10 cellular contexts compared by ENCODE assay signal in genomic region chr2:161208527-161209139, GRCh38. TPM values are rescaled to one million over a fixed set of nuclear protein-coding genes. Genes with fewer than 3 reads are reported as not detected.
DNase-seq lines count a peak whose midpoint lies in the region.
"Had no signal": no experiment of that assay in that cellular context is flagged by ENCODE, and none has a peak within 500 bp of the region (broad histone marks: within the 10 kb centered on the region; RNA-seq: fewer than 3 reads in every experiment).

No MANE protein-coding gene starts in this region.

- in situ Hi-C loops in G401 (cut with HindIII; ENCODE audit: low sequenced_read_pairs), result no loop called here

- DNase-seq in GM04504 (ENCODE audit: low read depth), result peak; percentile 58
- peak; percentile 65 for DNase-seq in HS-5 (ENCODE audit: low read depth)
- DNase-seq in dermis blood vessel endothelial cell, result peak; percentile 75
- peak; percentile 44 for DNase-seq in non-pigmented ciliary epithelial cell (ENCODE audit: low read depth)
- no peak for DNase-seq in G401 (ENCODE audit: low spot score)
- DNase-seq in NCI-H187 (lab: John Stamatoyannopoulos, UW), result no peak
- no peak for DNase-seq in stimulated activated CD4-positive, alpha-beta T cell treated with anti-CD3 and anti-CD28 coated beads, Interleukin-4, amount 100 ng/mL, for 24 hours
- DNase-seq in activated CD4-positive, alpha-beta T cell treated with anti-CD3 and anti-CD28 coated beads, Interleukin-2, amount 50 U/mL, for 1 hour, result no peak
- DNase-seq: activated B cell treated with CpG ODN at 0.5 μM for 24 hours, NCI-H526 had no signal

RNA-seq across cellular contexts. Expression of gene TANK, which starts 48.4 kb away (rescaled TPM):
- 79.4 and 114 TPM in 2 replicates for total RNA-seq in dermis blood vessel endothelial cell
- total RNA-seq in G401 (2014; rRNA removed; shearing (Covaris generic)), result 41.4 and 54.0 TPM in 2 replicates

Comparison
In these comparisons a context has a peak if more than half of its experiments do, and no peak if none do; other contexts are left out.
1. DNase-seq: peak in GM04504 (single experiment), HS-5 (single experiment), dermis blood vessel endothelial cell (single experiment) and non-pigmented ciliary epithelial cell (single experiment); none in G401 (single experiment), NCI-H187 (0 of 2), stimulated activated CD4-positive, alpha-beta T cell treated with anti-CD3 and anti-CD28 coated beads, Interleukin-4, amount 100 ng/mL, for 24 hours (single experiment) and activated CD4-positive, alpha-beta T cell treated with anti-CD3 and anti-CD28 coated beads, Interleukin-2, amount 50 U/mL, for 1 hour (single experiment).